1 cellular context compared by ENCODE assay signal in genomic region chr11:6612816-6613136, GRCh38.
TF ChIP-seq lines count a peak whose summit lies in the region.

No MANE protein-coding gene starts in this region.

TF ChIP-seq in GM12878, 131 proteins besides CTCF, POLR2A, EP300 and RAD21:
- 0 out of 2 replicates have a peak, but pooled peaks have one; percentile 63 for TF ChIP-seq MTA3 (IDR thresholded peaks at IDR 0.05; ENCODE audit: borderline replicate concordance, low read length)
- no peak for TF ChIP-seq PBX3 (IDR thresholded peaks at IDR 0.05; ENCODE audit: insufficient replicate concordance, low read depth, low read length)
- 0 out of 2 replicates have a peak, but pooled peaks have one; percentile 8 for TF ChIP-seq FOXM1 (IDR thresholded peaks at IDR 0.05; ENCODE audit: low read depth, low read length)
- no peak for TF ChIP-seq ZNF622 (IDR thresholded peaks at IDR 0.05)
- TF ChIP-seq NFIC (IDR thresholded peaks at IDR 0.05; ENCODE audit: low read depth, low read length): 0 out of 2 replicates have a peak, but pooled peaks have one; percentile 11
- 0 out of 2 replicates have a peak, but pooled peaks have one; percentile 27 for TF ChIP-seq NKRF (conservative IDR thresholded peaks at IDR 0.05)
- TF ChIP-seq BACH1 (IDR thresholded peaks at IDR 0.05; ENCODE audit: borderline replicate concordance): no peak
- TF ChIP-seq ETV6 (conservative IDR thresholded peaks at IDR 0.05 in 1 of 2, IDR thresholded peaks at IDR 0.05 in 1 of 2; ENCODE audit: borderline replicate concordance in 1 of 2, low read depth in 1 of 2): peak in 1 of 2 experiments; percentile 33; a peak in 1 of 4 replicates
- TF ChIP-seq CHD2 (IDR thresholded peaks at IDR 0.05; ENCODE audit: borderline replicate concordance, low read depth, low read length): no peak
TF ChIP-seq in GM12878: peak in this region for 5.
